ENCODE assay signal across 16 cellular contexts in genomic region chr5:114316167-114316566, GRCh38. TPM values are rescaled to one million over a fixed set of nuclear protein-coding genes. Genes with fewer than 3 reads are reported as not detected.
"Had no signal": no experiment of that assay in that cellular context is flagged by ENCODE, and none has a peak within 500 bp of the region (broad histone marks: within the 10 kb centered on the region; RNA-seq: fewer than 3 reads in every experiment).

No MANE protein-coding gene starts in this region.

- ATAC-seq: esophagus mucosa; left cardiac atrium; lower lobe of right lung; psoas muscle; right cardiac atrium; stimulated activated naive CD8-positive, alpha-beta T cell treated with anti-CD3 and anti-CD28 coated beads, Interleukin-15, Interleukin-2, amounts not matched to agents 100 U/mL and 50 U/mL, for 24 hours had no signal

- H3K4me3 ChIP-seq: lower lobe of right lung, psoas muscle, transverse colon had no signal

- DNase-seq: activated CD4-positive, alpha-beta T cell treated with anti-CD3 and anti-CD28 coated beads, Interleukin-2, amount 50 U/mL, for 4 hours; activated gamma-delta T cell; cerebellar nuclear complex; effector CD4-positive, alpha-beta T cell; left cardiac atrium; lower lobe of right lung; psoas muscle; right cardiac atrium; stimulated activated naive CD8-positive, alpha-beta T cell treated with anti-CD3 and anti-CD28 coated beads, Interleukin-15, Interleukin-2, amounts not matched to agents 100 U/mL and 50 U/mL, for 24 hours; substantia nigra; transverse colon had no signal

- H3K4me1 Mint-ChIP-seq: activated naive CD4-positive, alpha-beta T cell treated with anti-CD3 and anti-CD28 coated beads, Interleukin-2, amount 50 U/mL, for 24 hours had no signal

- H3K9me3 ChIP-seq: lower lobe of right lung, psoas muscle, transverse colon had no signal

- H3K27me3 ChIP-seq: transverse colon had no signal

- H3K27ac Mint-ChIP-seq: activated naive CD4-positive, alpha-beta T cell treated with anti-CD3 and anti-CD28 coated beads, Interleukin-2, amount 50 U/mL, for 24 hours had no signal

- H3K27me3 Mint-ChIP-seq: activated naive CD4-positive, alpha-beta T cell treated with anti-CD3 and anti-CD28 coated beads, Interleukin-2, amount 50 U/mL, for 24 hours had no signal

- H3K36me3 ChIP-seq: lower lobe of right lung, transverse colon had no signal

- H3K4me3 Mint-ChIP-seq: activated naive CD4-positive, alpha-beta T cell treated with anti-CD3 and anti-CD28 coated beads, Interleukin-2, amount 50 U/mL, for 24 hours had no signal

- H3K27ac ChIP-seq: lower lobe of right lung, psoas muscle, transverse colon had no signal

- H3K9me3 Mint-ChIP-seq: activated naive CD4-positive, alpha-beta T cell treated with anti-CD3 and anti-CD28 coated beads, Interleukin-2, amount 50 U/mL, for 24 hours had no signal

- H3K4me1 ChIP-seq: psoas muscle, transverse colon had no signal

- H3K36me3 Mint-ChIP-seq: activated naive CD4-positive, alpha-beta T cell treated with anti-CD3 and anti-CD28 coated beads, Interleukin-2, amount 50 U/mL, for 24 hours had no signal

RNA-seq across cellular contexts. Expression of gene KCNN2, which starts 45.7 kb away (rescaled TPM):
- total RNA-seq: bronchial epithelial cell; mononuclear cell; T-helper 2 cell treated with Interferon-gamma antibody and Interleukin-4, amounts not matched to agents 100 ng/mL and 5 ng/mL, for 36 hours had no signal
